Comparison of ENCODE assay signal across 8 cellular contexts in genomic region chr15:74841761-74842385, GRCh38. TPM values are rescaled to one million over a fixed set of nuclear protein-coding genes. Genes with fewer than 3 reads are reported as not detected.
DNase-seq lines count a peak whose midpoint lies in the region; ATAC-seq, FAIRE-seq and TF ChIP-seq lines count a peak whose summit lies in the region.

No MANE protein-coding gene starts in this region.

- TF ChIP-seq CTCF in BE2C (IDR thresholded peaks at IDR 0.05; ENCODE audit: low read depth, low read length) (no peak), colonic mucosa (IDR thresholded peaks at IDR 0.05) (no peak), natural killer cell (IDR thresholded peaks at IDR 0.05) (no peak)

- H3K27me3 Mint-ChIP-seq in natural killer cell (ENCODE audit: low read depth in 2 of 2): no peaks in the 10 kb centered on the region

- ATAC-seq in natural killer cell: no peak
- ATAC-seq in GM21576 (IDR thresholded peaks at IDR 0.05; ENCODE audit: unreplicated experiment): no peak

- H3K4me3 ChIP-seq in BE2C (ENCODE audit: low read depth, low read length): peak overlapping the region; percentile 74
- peak overlapping the region; percentile 90 for H3K4me3 ChIP-seq in colonic mucosa

- H3K9me3 Mint-ChIP-seq in natural killer cell: no peaks in the 10 kb centered on the region

- no peaks in the 10 kb centered on the region for H3K36me3 Mint-ChIP-seq in natural killer cell

- H3K27ac ChIP-seq in KOPT-K1 (ENCODE audit: low read depth, low read length, poor library complexity, severe bottlenecking): peak overlapping the region; percentile 76
- no peak overlapping the region for H3K27ac ChIP-seq in colonic mucosa

- H3K27ac Mint-ChIP-seq in natural killer cell: peak overlapping the region in 1 of 2 donors; percentile 33

- DNase-seq in BE2C: no peak
- peak; percentile 50 for DNase-seq in colonic mucosa
- no peak for DNase-seq in natural killer cell
- DNase-seq in AG20443 (ENCODE audit: low spot score): no peak
- DNase-seq in glomerular visceral epithelial cell (ENCODE audit: extremely low spot score): no peak
- no peak for DNase-seq in HTR-8/SVneo (ENCODE audit: insufficient read length, low spot score)

- H3K4me3 Mint-ChIP-seq in natural killer cell: peak overlapping the region; percentile 49

- H3K9ac ChIP-seq in colonic mucosa (ENCODE audit: low read depth in 2 of 2, low read length in 2 of 2): peak overlapping the region in 1 of 2 donors; percentile 93

- H3K4me1 ChIP-seq in BE2C: peaks cover 11% of the 10 kb centered on the region
- peaks cover 17% of the 10 kb centered on the region for H3K4me1 ChIP-seq in colonic mucosa

- H3K4me1 Mint-ChIP-seq in natural killer cell: peaks cover 18 to 53% of the 10 kb centered on the region in 2 donors

- no peak for FAIRE-seq in HTR-8/SVneo (lab: Jason Lieb, UNC)

- H3K9me3 ChIP-seq in BE2C: no peaks in the 10 kb centered on the region
- H3K9me3 ChIP-seq in KOPT-K1 (ENCODE audit: insufficient read depth, low read length, poor library complexity, severe bottlenecking): no peaks in the 10 kb centered on the region
- no peaks in the 10 kb centered on the region for H3K9me3 ChIP-seq in colonic mucosa

- intact Hi-C loops in colonic mucosa (cut with DNase I): loop anchor here (5.0 kb wide), 1 partner anchor 60 kb away; no protein-coding TSS in a partner anchor
- intact Hi-C loops in natural killer cell (cut with micrococcal nuclease): loop anchor here (5.0 to 10.0 kb wide), 3 partner anchors 55 to 363 kb away; partner anchors contain the start of genes C15orf39 and FAM219B

- H3K27me3 ChIP-seq in BE2C (no peaks in the 10 kb centered on the region), colonic mucosa (no peaks in the 10 kb centered on the region)

- H3K36me3 ChIP-seq in BE2C: no peaks in the 10 kb centered on the region; the same call in none of the 2 replicates
- H3K36me3 ChIP-seq in KOPT-K1 (ENCODE audit: insufficient read depth, low read length): peaks cover 27% of the 10 kb centered on the region
- H3K36me3 ChIP-seq in colonic mucosa: no peaks in the 10 kb centered on the region

RNA-seq across cellular contexts. Expression of gene ULK3, which starts 1.1 kb away (rescaled TPM):
- polyA plus RNA-seq in BE2C (2012; ENCODE audit: insufficient read depth, insufficient read length, low read depth): 152 TPM
- 10 to 100 TPM; 45.6 to 50.7 TPM for total RNA-seq in colonic mucosa
- 10 to 100 TPM; 54.8 to 75.1 (median 64.7) TPM for total RNA-seq in natural killer cell

RNA-seq across cellular contexts. Expression of gene CPLX3, which starts 15.4 kb away (rescaled TPM):
- polyA plus RNA-seq in BE2C (2012; ENCODE audit: insufficient read depth, insufficient read length, low read depth): not detected
- total RNA-seq in colonic mucosa (not detected), natural killer cell (under 1 TPM in 2 of 3 donors, not detected in 1; 0.16 to 0.93 TPM)

RNA-seq across cellular contexts. Expression of gene LMAN1L, which starts 29.2 kb away (rescaled TPM):
- polyA plus RNA-seq in BE2C (2012; ENCODE audit: insufficient read depth, insufficient read length, low read depth): 0.73 TPM
- total RNA-seq in colonic mucosa: not detected
- 1 to 10 TPM in 1 of 3 donors, under 1 TPM in 2; 0.72 to 1.1 (median 0.94) TPM for total RNA-seq in natural killer cell

RNA-seq across cellular contexts. Expression of gene SCAMP2, which starts 31.3 kb away (rescaled TPM):
- polyA plus RNA-seq in BE2C (2012; ENCODE audit: insufficient read depth, insufficient read length, low read depth): 76.6 TPM
- total RNA-seq in colonic mucosa: 100 to 1,000 TPM; 152 to 204 TPM
- total RNA-seq in natural killer cell: 100 to 1,000 TPM in 1 of 3 donors, 10 to 100 TPM in 2; 78.8 to 101 (median 92.8) TPM

RNA-seq across cellular contexts. Expression of gene MPI, which starts 48.0 kb away (rescaled TPM):
- 72.1 TPM for polyA plus RNA-seq in BE2C (2012; ENCODE audit: insufficient read depth, insufficient read length, low read depth)
- total RNA-seq in colonic mucosa (10 to 100 TPM; 50.7 to 68.0 TPM), natural killer cell (10 to 100 TPM; 15.7 to 20.4 (median 18.8) TPM)
